Comparison of ENCODE assay signal across 14 cellular contexts in the genomic region with DNA sequence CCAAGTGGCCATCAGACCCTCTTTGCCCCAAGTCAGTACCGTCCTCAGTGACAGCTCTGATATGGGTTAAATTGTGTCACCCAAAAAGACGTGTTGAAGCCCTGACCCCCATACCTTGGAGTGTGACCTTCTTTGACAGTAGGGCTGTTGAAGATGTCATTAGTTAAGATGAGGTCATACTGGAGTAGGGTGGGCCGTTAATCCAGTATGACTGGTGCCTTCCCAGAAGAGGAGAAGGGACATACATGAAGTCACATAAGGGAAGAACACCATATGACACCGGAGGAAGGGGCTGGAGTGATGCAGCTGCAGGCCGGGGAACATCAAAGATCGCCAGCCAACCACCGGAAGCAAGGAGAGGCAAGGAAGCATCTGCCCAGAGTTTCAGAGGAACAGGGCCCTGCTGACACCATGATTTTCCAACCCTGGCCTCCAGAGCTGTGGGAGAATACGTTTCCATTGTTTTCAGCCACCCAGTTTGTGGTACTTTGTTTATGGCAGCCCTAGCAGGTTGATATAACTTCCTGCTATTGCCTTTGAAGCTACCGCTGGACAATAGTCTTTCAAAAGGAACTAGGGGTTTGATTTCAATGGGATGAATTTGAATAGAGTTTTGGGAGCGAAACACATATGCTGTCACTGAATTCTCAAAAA. TPM values are rescaled to one million over a fixed set of nuclear protein-coding genes. Genes with fewer than 3 reads are reported as not detected.
DNase-seq lines count a peak whose midpoint lies in the region; ATAC-seq and TF ChIP-seq lines count a peak whose summit lies in the region.
"Had no signal": no experiment of that assay in that cellular context is flagged by ENCODE, and none has a peak within 500 bp of the region (broad histone marks: within the 10 kb centered on the region; RNA-seq: fewer than 3 reads in every experiment).

No MANE protein-coding gene starts in this region.

- H3K27me3 Mint-ChIP-seq in dendritic cell treated with granulocyte-macrophage colony-stimulating factor and Interleukin-4, amounts not matched to agents 40 ng/mL and 50 ng/mL, for 4 days, result peaks cover 11% of the 10 kb centered on the region
- peaks cover 7% of the 10 kb centered on the region for H3K27me3 Mint-ChIP-seq in activated CD8-positive, alpha-beta T cell treated with anti-CD3 and anti-CD28 coated beads for 36 hours

- H3K4me1 Mint-ChIP-seq in dendritic cell treated with granulocyte-macrophage colony-stimulating factor and Interleukin-4, amounts not matched to agents 40 ng/mL and 50 ng/mL, for 4 days (ENCODE audit: low read depth), result peaks cover 67% of the 10 kb centered on the region
- H3K4me1 Mint-ChIP-seq in activated CD8-positive, alpha-beta T cell treated with anti-CD3 and anti-CD28 coated beads for 36 hours (ENCODE audit: low read depth), result no peaks in the 10 kb centered on the region

- no peak overlapping the region for H3K4me3 ChIP-seq in HEK293 (ENCODE audit: low read depth, low read length)
- H3K4me3 ChIP-seq in gastroesophageal sphincter, result no peak overlapping the region
- H3K4me3 ChIP-seq in upper lobe of left lung, result no peak overlapping the region
- H3K4me3 ChIP-seq in coronary artery, result no peak overlapping the region
- H3K4me3 ChIP-seq: GM23248 had no signal

- no peaks in the 10 kb centered on the region for H3K9me3 ChIP-seq in HEK293 (ENCODE audit: control insufficient read depth, insufficient read depth, low read depth, low read length)
- H3K9me3 ChIP-seq in gastroesophageal sphincter, result peaks cover 0 to 16% (median 0%) of the 10 kb centered on the region in 3 donors
- H3K9me3 ChIP-seq in upper lobe of left lung, result peaks cover 0 to 10% (median 6%) of the 10 kb centered on the region in 4 donors

- POLR2A ChIA-PET in HEK293 (lab: Yijun Ruan, JAX), result interaction anchor here (0.9 kb wide), 1 partner anchor 36 kb away, joined by 3 read pairs; a partner anchor contains a TSS
- POLR2A ChIA-PET in activated CD8-positive, alpha-beta T cell treated with anti-CD3 and anti-CD28 coated beads for 36 hours (lab: Charles Lee), result no interaction called here

- intact Hi-C loops in dendritic cell treated with granulocyte-macrophage colony-stimulating factor and Interleukin-4, amounts not matched to agents 40 ng/mL and 50 ng/mL, for 4 days (cut with micrococcal nuclease), result no loop called here
- intact Hi-C loops in activated CD8-positive, alpha-beta T cell treated with anti-CD3 and anti-CD28 coated beads for 36 hours (cut with micrococcal nuclease), result no loop called here

- no peak overlapping the region for H3K4me3 Mint-ChIP-seq in dendritic cell treated with granulocyte-macrophage colony-stimulating factor and Interleukin-4, amounts not matched to agents 40 ng/mL and 50 ng/mL, for 4 days
- no peak overlapping the region for H3K4me3 Mint-ChIP-seq in activated CD8-positive, alpha-beta T cell treated with anti-CD3 and anti-CD28 coated beads for 36 hours
- H3K4me3 Mint-ChIP-seq: IgD-negative memory B cell had no signal

- peak overlapping the region; percentile 81 for H3K27ac Mint-ChIP-seq in dendritic cell treated with granulocyte-macrophage colony-stimulating factor and Interleukin-4, amounts not matched to agents 40 ng/mL and 50 ng/mL, for 4 days
- H3K27ac Mint-ChIP-seq in activated CD8-positive, alpha-beta T cell treated with anti-CD3 and anti-CD28 coated beads for 36 hours, result no peak overlapping the region
- H3K27ac Mint-ChIP-seq: IgD-negative memory B cell had no signal

- H3K9me3 Mint-ChIP-seq in dendritic cell treated with granulocyte-macrophage colony-stimulating factor and Interleukin-4, amounts not matched to agents 40 ng/mL and 50 ng/mL, for 4 days, result peaks cover 15% of the 10 kb centered on the region
- H3K9me3 Mint-ChIP-seq in activated CD8-positive, alpha-beta T cell treated with anti-CD3 and anti-CD28 coated beads for 36 hours, result peaks cover 14% of the 10 kb centered on the region

- no peak overlapping the region for H3K27ac ChIP-seq in HEK293 (ENCODE audit: extremely low read depth, low read depth, low read length)
- H3K27ac ChIP-seq in gastroesophageal sphincter, result no peak overlapping the region
- H3K27ac ChIP-seq in upper lobe of left lung, result no peak overlapping the region
- H3K27ac ChIP-seq in coronary artery, result no peak overlapping the region
- H3K27ac ChIP-seq: GM23248 had no signal

- ATAC-seq in gastroesophageal sphincter, result peak; percentile 48
- peak in 1 of 2 donors; percentile 11 for ATAC-seq in upper lobe of left lung (ENCODE audit: low FRiP score in 2 of 2)
- no peak for ATAC-seq in activated CD8-positive, alpha-beta T cell treated with anti-CD3 and anti-CD28 coated beads for 36 hours
- ATAC-seq in GM19324 (IDR thresholded peaks at IDR 0.05; ENCODE audit: low FRiP score, unreplicated experiment), result no peak

- H3K4me1 ChIP-seq in HEK293 (ENCODE audit: control insufficient read depth, insufficient read depth, low read length) (no peaks in the 10 kb centered on the region), gastroesophageal sphincter (no peaks in the 10 kb centered on the region), upper lobe of left lung (no peaks in the 10 kb centered on the region)

- no peaks in the 10 kb centered on the region for H3K36me3 ChIP-seq in HEK293 (ENCODE audit: control insufficient read depth in 2 of 2, insufficient read depth in 1 of 2, low read length in 2 of 2)
- H3K36me3 ChIP-seq in gastroesophageal sphincter, result no peaks in the 10 kb centered on the region
- H3K36me3 ChIP-seq in upper lobe of left lung, result no peaks in the 10 kb centered on the region

- no peaks in the 10 kb centered on the region for H3K27me3 ChIP-seq in gastroesophageal sphincter
- H3K27me3 ChIP-seq in upper lobe of left lung, result no peaks in the 10 kb centered on the region

- WGBS in gastroesophageal sphincter (ENCODE audit: low coverage in 1 of 2), 2 donors, result 67 to 77% methylated on average over 7 to 9 of the region's 10 CpGs
- 73% methylated on average over 10 of the region's 10 CpGs for WGBS in upper lobe of left lung, 2 donors

- TF ChIP-seq POLR2A in gastroesophageal sphincter (IDR thresholded peaks at IDR 0.05) (no peak), upper lobe of left lung (IDR thresholded peaks at IDR 0.05) (no peak)

- DNase-seq in upper lobe of left lung (no peak), NCI-H2029 treated with DMSO at 0.1 percent for 48 hours (lab: John Stamatoyannopoulos, UW) (no peak), coronary artery (ENCODE audit: low spot score) (no peak)
- DNase-seq in activated CD8-positive, alpha-beta T cell treated with anti-CD3 and anti-CD28 coated beads for 36 hours, result no peak
- DNase-seq: Calu3; CD4-positive, CD25-positive, alpha-beta regulatory T cell; DMS 273 treated with DMSO at 0.1 percent for 48 hours; GM23248; H7 had no signal

- TF ChIP-seq CTCF in HEK293 (tag by site-specific recombination; IDR thresholded peaks at IDR 0.05) (no peak), gastroesophageal sphincter (IDR thresholded peaks at IDR 0.05) (no peak), upper lobe of left lung (IDR thresholded peaks at IDR 0.05) (no peak), coronary artery (IDR thresholded peaks at IDR 0.05) (no peak)
- no peak for TF ChIP-seq CTCF in activated CD8-positive, alpha-beta T cell treated with anti-CD3 and anti-CD28 coated beads for 36 hours (IDR thresholded peaks at IDR 0.05)

- CTCF ChIA-PET in HEK293 (lab: Yijun Ruan, JAX), result no interaction called here
- CTCF ChIA-PET in activated CD8-positive, alpha-beta T cell treated with anti-CD3 and anti-CD28 coated beads for 36 hours (lab: Charles Lee), result no interaction called here

- TF ChIP-seq EP300 in gastroesophageal sphincter (IDR thresholded peaks at IDR 0.05), result no peak
- peak in 3 of 4 donors; percentile 36 to 59 (median 55) for TF ChIP-seq EP300 in upper lobe of left lung (IDR thresholded peaks at IDR 0.05)

- peaks cover 7% of the 10 kb centered on the region for H3K36me3 Mint-ChIP-seq in dendritic cell treated with granulocyte-macrophage colony-stimulating factor and Interleukin-4, amounts not matched to agents 40 ng/mL and 50 ng/mL, for 4 days (ENCODE audit: low read depth)
- H3K36me3 Mint-ChIP-seq in activated CD8-positive, alpha-beta T cell treated with anti-CD3 and anti-CD28 coated beads for 36 hours (ENCODE audit: low read depth), result no peaks in the 10 kb centered on the region
- H3K36me3 Mint-ChIP-seq: CD4-positive, CD25-positive, alpha-beta regulatory T cell had no signal

TF ChIP-seq in HEK293, 187 proteins besides CTCF, POLR2A, EP300 and RAD21:
- no peak for TF ChIP-seq MYNN (tag by site-specific recombination; IDR thresholded peaks at IDR 0.05; ENCODE audit: borderline replicate concordance)
- no peak for TF ChIP-seq ZNF426 (tag by site-specific recombination; IDR thresholded peaks at IDR 0.05)
- TF ChIP-seq, protein P1, sequence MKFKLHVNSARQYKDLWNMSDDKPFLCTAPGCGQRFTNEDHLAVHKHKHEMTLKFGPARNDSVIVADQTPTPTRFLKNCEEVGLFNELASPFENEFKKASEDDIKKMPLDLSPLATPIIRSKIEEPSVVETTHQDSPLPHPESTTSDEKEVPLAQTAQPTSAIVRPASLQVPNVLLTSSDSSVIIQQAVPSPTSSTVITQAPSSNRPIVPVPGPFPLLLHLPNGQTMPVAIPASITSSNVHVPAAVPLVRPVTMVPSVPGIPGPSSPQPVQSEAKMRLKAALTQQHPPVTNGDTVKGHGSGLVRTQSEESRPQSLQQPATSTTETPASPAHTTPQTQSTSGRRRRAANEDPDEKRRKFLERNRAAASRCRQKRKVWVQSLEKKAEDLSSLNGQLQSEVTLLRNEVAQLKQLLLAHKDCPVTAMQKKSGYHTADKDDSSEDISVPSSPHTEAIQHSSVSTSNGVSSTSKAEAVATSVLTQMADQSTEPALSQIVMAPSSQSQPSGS (tag by site-specific recombination; IDR thresholded peaks at IDR 0.05; ENCODE audit: low read depth), result peak; percentile 54; the same call in 1 of the 2 replicates
- no peak for TF ChIP-seq ZNF112 (tag by site-specific recombination; IDR thresholded peaks at IDR 0.05)

RNA-seq across cellular contexts. Expression of a gene that starts 36.4 kb away (rescaled TPM):
- total RNA-seq in gastroesophageal sphincter, result 10 to 100 TPM; 43.3 to 60.6 (median 52.4) TPM
- total RNA-seq in upper lobe of left lung, result 10 to 100 TPM; 52.6 to 96.4 (median 62.0) TPM
- 1 to 10 TPM; 8.8 to 9.0 TPM for total RNA-seq in activated CD8-positive, alpha-beta T cell treated with anti-CD3 and anti-CD28 coated beads for 36 hours

Comparison
In these comparisons a context has a peak if more than half of its experiments do, and no peak if none do; other contexts are left out.
1. RNA of a gene that starts 36.4 kb away (total RNA-seq): 52.6 to 96.4 TPM in upper lobe of left lung and 43.3 to 60.6 TPM in gastroesophageal sphincter; 8.8 to 9.0 TPM in activated CD8-positive, alpha-beta T cell treated with anti-CD3 and anti-CD28 coated beads for 36 hours; every median in the first group is over 4 times any median in the second.